18 cellular contexts compared by ENCODE assay signal in genomic region chr10:124359336-124359832, GRCh38. TPM values are rescaled to one million over a fixed set of nuclear protein-coding genes. Genes with fewer than 3 reads are reported as not detected.
A peak's percentile ranks its signal among the peaks of the same experiment; 100 is the strongest.
DNase-seq lines count a peak whose midpoint lies in the region; ATAC-seq and TF ChIP-seq lines count a peak whose summit lies in the region.
"Had no signal": no experiment of that assay in that cellular context is flagged by ENCODE, and none has a peak within 500 bp of the region (broad histone marks: within the 10 kb centered on the region; RNA-seq: fewer than 3 reads in every experiment).

No MANE protein-coding gene starts in this region.

- TF ChIP-seq CTCF in CD14-positive monocyte (IDR thresholded peaks at IDR 0.05) (no peak), GM23338 (conservative IDR thresholded peaks at IDR 0.05; ENCODE audit: low read depth in 2 of 2) (no peak), osteoblast (IDR thresholded peaks at IDR 0.05; ENCODE audit: extremely low read depth, low read depth, low read length) (no peak)

- peaks cover 17% of the 10 kb centered on the region for H3K4me1 ChIP-seq in GM23338 (ENCODE audit: insufficient read depth)
- peaks cover 7% of the 10 kb centered on the region for H3K4me1 ChIP-seq in osteoblast (ENCODE audit: insufficient read depth, low read length)
- H3K4me1 ChIP-seq: A549 had no signal

- ATAC-seq in GM23338 = no peak
- no peak for ATAC-seq in stimulated activated naive CD8-positive, alpha-beta T cell treated with anti-CD3 and anti-CD28 coated beads, Interleukin-15, amount 100 ng/mL, for 72 hours
- ATAC-seq: A549; CD8-positive, alpha-beta T cell had no signal

- H3K4me3 ChIP-seq in GM23338 = no peak overlapping the region
- H3K4me3 ChIP-seq in osteoblast (ENCODE audit: insufficient read depth, low read length) = no peak overlapping the region
- H3K4me3 ChIP-seq: A549, BLaER1, PC-9 had no signal

- no peak overlapping the region for H3K4me2 ChIP-seq in GM23338
- H3K4me2 ChIP-seq in osteoblast (ENCODE audit: insufficient read depth, low read length) = no peak overlapping the region
- H3K4me2 ChIP-seq: A549, BLaER1, PC-9 had no signal

- H3K27ac ChIP-seq in GM23338 (ENCODE audit: low read depth) = 0 out of 2 replicates have a peak overlapping the region, but pooled peaks have one; percentile 56
- no peak overlapping the region for H3K27ac ChIP-seq in osteoblast (ENCODE audit: low read depth, low read length)
- H3K27ac ChIP-seq: A549, BLaER1, PC-9 had no signal

- H3K27me3 ChIP-seq in GM23338 (ENCODE audit: insufficient read depth) = no peaks in the 10 kb centered on the region
- H3K27me3 ChIP-seq in osteoblast (ENCODE audit: insufficient read depth, low read length) = no peaks in the 10 kb centered on the region
- H3K27me3 ChIP-seq: BLaER1 had no signal

- peak; percentile 1 for DNase-seq in CD14-positive monocyte (ENCODE audit: low spot score)
- DNase-seq in GM23338 (ENCODE audit: low spot score) = no peak
- peak; percentile 82 for DNase-seq in RPMI7951 (ENCODE audit: low read depth)
- DNase-seq in osteoblast (ENCODE audit: insufficient read length, low spot score, missing footprints) = peak; percentile 68
- no peak for DNase-seq in NCI-H510A treated with DMSO at 0.1 percent for 48 hours (lab: John Stamatoyannopoulos, UW)
- DNase-seq in HT-29 (ENCODE audit: low spot score) = no peak
- DNase-seq in stimulated activated naive CD8-positive, alpha-beta T cell treated with anti-CD3 and anti-CD28 coated beads, Interleukin-15, amount 100 ng/mL, for 72 hours = no peak
- DNase-seq: Calu3; CD8-positive, alpha-beta T cell; HFFc6; IMR-90; MV-4-11; NCI-H1694 treated with DMSO at 0.1 percent for 48 hours; NCI-H510A; NCI-H774 had no signal

- H3K27me3 Mint-ChIP-seq in CD14-positive monocyte (ENCODE audit: low read depth in 3 of 3) (peaks cover 6 to 12% (median 6%) of the 10 kb centered on the region in 3 donors), GM23338 (ENCODE audit: insufficient read depth, low read depth, poor library complexity) (peaks cover 16% of the 10 kb centered on the region)
- H3K27me3 Mint-ChIP-seq in stimulated activated naive CD8-positive, alpha-beta T cell treated with anti-CD3 and anti-CD28 coated beads, Interleukin-15, amount 100 ng/mL, for 72 hours = peaks cover 8% of the 10 kb centered on the region

- H3F3A ChIP-seq in GM23338 (replicated peaks; ENCODE audit: low read depth) = no peaks in the 10 kb centered on the region

- H3K9me3 Mint-ChIP-seq in CD14-positive monocyte (peaks cover 5 to 21% (median 16%) of the 10 kb centered on the region in 7 donors), GM23338 (no peaks in the 10 kb centered on the region; the same call in 2 of the 3 replicates)
- peaks cover 3 to 14% of the 10 kb centered on the region in 2 donors for H3K9me3 Mint-ChIP-seq in stimulated activated naive CD8-positive, alpha-beta T cell treated with anti-CD3 and anti-CD28 coated beads, Interleukin-15, amount 100 ng/mL, for 72 hours

- H3K4me1 Mint-ChIP-seq in CD14-positive monocyte = peaks cover 12% of the 10 kb centered on the region
- peaks cover 37% of the 10 kb centered on the region for H3K4me1 Mint-ChIP-seq in GM23338
- peaks cover 10% of the 10 kb centered on the region for H3K4me1 Mint-ChIP-seq in stimulated activated naive CD8-positive, alpha-beta T cell treated with anti-CD3 and anti-CD28 coated beads, Interleukin-15, amount 100 ng/mL, for 72 hours

- H3K36me3 ChIP-seq in GM23338 (ENCODE audit: insufficient read depth) (no peaks in the 10 kb centered on the region), osteoblast (ENCODE audit: insufficient read depth, low read length) (no peaks in the 10 kb centered on the region)
- H3K36me3 ChIP-seq: BLaER1 had no signal

- no peaks in the 10 kb centered on the region for H3K9me2 ChIP-seq in GM23338 (ENCODE audit: insufficient read depth)

- no peak overlapping the region for H3K4me3 Mint-ChIP-seq in CD14-positive monocyte
- H3K4me3 Mint-ChIP-seq in GM23338 = no peak overlapping the region
- H3K4me3 Mint-ChIP-seq in stimulated activated naive CD8-positive, alpha-beta T cell treated with anti-CD3 and anti-CD28 coated beads, Interleukin-15, amount 100 ng/mL, for 72 hours = no peak overlapping the region
- H3K4me3 Mint-ChIP-seq: CD8-positive, alpha-beta T cell; HFFc6 had no signal

- H3K9me3 ChIP-seq in osteoblast (ENCODE audit: low read depth, low read length) = no peaks in the 10 kb centered on the region
- H3K9me3 ChIP-seq: A549 had no signal

- H3K36me3 Mint-ChIP-seq in CD14-positive monocyte (peaks cover 2 to 4% of the 10 kb centered on the region in 2 donors), GM23338 (ENCODE audit: low read depth) (no peaks in the 10 kb centered on the region)
- H3K36me3 Mint-ChIP-seq: CD8-positive, alpha-beta T cell had no signal

- H4K20me1 ChIP-seq in GM23338 (replicated peaks; ENCODE audit: insufficient read depth) (no peaks in the 10 kb centered on the region), osteoblast (ENCODE audit: insufficient read depth, low read length) (no peaks in the 10 kb centered on the region)
- H4K20me1 ChIP-seq: BLaER1 had no signal

- H3K79me2 ChIP-seq in GM23338 (replicated peaks; ENCODE audit: insufficient read depth) (no peaks in the 10 kb centered on the region), osteoblast (ENCODE audit: insufficient read depth, low read length) (no peaks in the 10 kb centered on the region)

- H2AFZ ChIP-seq in GM23338 = no peak overlapping the region
- no peak overlapping the region for H2AFZ ChIP-seq in osteoblast (ENCODE audit: low read length)
- H2AFZ ChIP-seq: PC-9 had no signal

- no peak overlapping the region for H3K27ac Mint-ChIP-seq in CD14-positive monocyte
- no peak overlapping the region for H3K27ac Mint-ChIP-seq in GM23338
- H3K27ac Mint-ChIP-seq in stimulated activated naive CD8-positive, alpha-beta T cell treated with anti-CD3 and anti-CD28 coated beads, Interleukin-15, amount 100 ng/mL, for 72 hours = no peak overlapping the region
- H3K27ac Mint-ChIP-seq: CD8-positive, alpha-beta T cell; HFFc6 had no signal

- intact Hi-C loops in CD14-positive monocyte (cut with micrococcal nuclease) = no loop called here

TF ChIP-seq in GM23338, 12 proteins besides CTCF, POLR2A, EP300 and RAD21 (continues in another document):
- TF ChIP-seq ZNF462 (CRISPR knock-in tag; IDR thresholded peaks at IDR 0.05) = no peak

RNA-seq across cellular contexts. Expression of gene OAT, which starts 59.3 kb away (rescaled TPM):
- polyA plus RNA-seq in CD14-positive monocyte = 10 to 100 TPM; 87.3 to 89.6 TPM
- 139 and 158 TPM in 2 replicates for total RNA-seq in GM23338 (2014; rRNA removed; shearing (Covaris generic))
- polyA plus RNA-seq in GM23338 (2016; fragmentation: Nextera tagmentation; extraction: Ambion mirVana) = 131 and 136 TPM in 2 replicates
- total RNA-seq in RPMI7951 (2014; rRNA removed; shearing (Covaris generic)) = 167 and 187 TPM in 2 replicates
- 202 and 227 TPM in 2 replicates for total RNA-seq in osteoblast
- total RNA-seq in HT-29 (2014; rRNA removed; shearing (Covaris generic)) = 26.5 and 28.9 TPM in 2 replicates

Comparison
In these comparisons a context has a peak if more than half of its experiments do, and no peak if none do; other contexts are left out.
1. DNase-seq: peak in CD14-positive monocyte (single experiment), RPMI7951 (single experiment) and osteoblast (single experiment); none in GM23338 (single experiment), NCI-H510A treated with DMSO at 0.1 percent for 48 hours (single experiment), HT-29 (single experiment) and stimulated activated naive CD8-positive, alpha-beta T cell treated with anti-CD3 and anti-CD28 coated beads, Interleukin-15, amount 100 ng/mL, for 72 hours (0 of 2).